9 cellular contexts compared by ENCODE assay signal in the genomic region with DNA sequence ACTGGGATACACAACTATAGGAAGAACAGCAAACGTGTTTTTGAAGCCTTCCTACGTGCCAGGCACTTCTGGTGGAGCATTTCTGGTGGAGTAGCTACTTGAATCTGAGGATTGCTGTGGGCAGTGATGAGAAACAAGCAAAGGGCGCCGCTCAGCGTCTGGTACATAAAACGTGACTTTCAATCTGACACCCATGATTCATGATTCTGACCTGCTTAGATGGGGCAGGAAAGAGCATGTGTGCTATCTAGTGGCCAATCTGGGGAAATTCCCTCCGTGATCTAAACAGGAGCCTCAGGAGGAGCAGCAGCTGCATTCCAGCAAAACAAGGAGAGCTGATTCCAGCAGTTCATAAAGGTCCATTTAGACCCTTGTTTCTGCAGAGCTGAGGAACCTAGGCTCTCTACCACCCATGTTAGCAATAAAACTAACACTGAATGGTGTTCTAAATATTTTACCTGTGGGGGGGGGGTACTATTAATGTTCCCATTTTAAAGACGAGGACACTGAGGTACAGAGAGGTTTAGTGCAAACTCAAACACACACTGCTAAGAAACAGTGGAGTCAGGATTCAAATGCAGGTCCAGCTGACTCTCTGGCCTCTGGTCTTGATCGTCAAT. TPM values are rescaled to one million over a fixed set of nuclear protein-coding genes. Genes with fewer than 3 reads are reported as not detected.
A peak's percentile ranks its signal among the peaks of the same experiment; 100 is the strongest.
DNase-seq lines count a peak whose midpoint lies in the region; ATAC-seq and TF ChIP-seq lines count a peak whose summit lies in the region.
"Had no signal": no experiment of that assay in that cellular context is flagged by ENCODE, and none has a peak within 500 bp of the region (broad histone marks: within the 10 kb centered on the region; RNA-seq: fewer than 3 reads in every experiment).

No MANE protein-coding gene starts in this region.

- in situ Hi-C loops in SK-MEL-5 (cut with HindIII; ENCODE audit: low pct_unique_long_range_greater_than_20kb, low sequenced_read_pairs) = no loop called here

- H3K9ac ChIP-seq in HCT116 (ENCODE audit: low read length) = no peak overlapping the region
- no peak overlapping the region for H3K9ac ChIP-seq in fibroblast of lung (ENCODE audit: insufficient read depth, low read length)
- no peak overlapping the region for H3K9ac ChIP-seq in neuronal stem cell (ENCODE audit: low read depth, low read length, poor library complexity)

- TF ChIP-seq POLR2A in HCT116 (IDR thresholded peaks at IDR 0.05; ENCODE audit: borderline replicate concordance, extremely low read depth, insufficient read depth, insufficient read length) = no peak

- TF ChIP-seq CTCF in HCT116 (IDR thresholded peaks at IDR 0.05 in 2 of 3, conservative IDR thresholded peaks at IDR 0.05 in 1 of 3; ENCODE audit: borderline replicate concordance in 1 of 3, insufficient read depth in 1 of 3, low read depth in 2 of 3, low read length in 2 of 3) (peak; percentile 54 to 95 (median 62)), fibroblast of lung (conservative IDR thresholded peaks at IDR 0.05 in 1 of 2, IDR thresholded peaks at IDR 0.05 in 1 of 2; ENCODE audit: low read depth in 1 of 2, low read length in 2 of 2) (no peak)

- no peak overlapping the region for H2BK15ac ChIP-seq in neuronal stem cell (ENCODE audit: low read length)

- POLR2A ChIA-PET in HCT116 (lab: Charles Lee) = no interaction called here

- peak; percentile 85 for TF ChIP-seq RAD21 in HCT116 (IDR thresholded peaks at IDR 0.05; ENCODE audit: low read depth)

- H3K4me2 ChIP-seq in HCT116 (ENCODE audit: low read length) (peak overlapping the region; percentile 26; the same call in 1 of the 2 replicates), fibroblast of lung (ENCODE audit: extremely low read depth, insufficient read depth, low read length) (no peak overlapping the region), neuronal stem cell (ENCODE audit: insufficient read depth, low read length, poor library complexity, severe bottlenecking) (no peak overlapping the region)

- peak overlapping the region; percentile 84 for H2AFZ ChIP-seq in HCT116 (ENCODE audit: low read depth, low read length, poor library complexity, severe bottlenecking)
- H2AFZ ChIP-seq in fibroblast of lung (ENCODE audit: low read length) = no peak overlapping the region
- H2AFZ ChIP-seq in neuronal stem cell (ENCODE audit: low read length) = peak overlapping the region; percentile 30

- no CpG with 5 or more reads among the region's 9 CpGs for WGBS in neuronal stem cell (ENCODE audit: extremely low coverage in 2 of 2, insufficient read length in 2 of 2, insufficient replicate concordance in 1 of 2), 2 donors

- no peaks in the 10 kb centered on the region for H3K79me1 ChIP-seq in neuronal stem cell (ENCODE audit: low read depth, low read length)

- no peaks in the 10 kb centered on the region for H3K36me3 ChIP-seq in HCT116 (ENCODE audit: control insufficient read depth in 1 of 2, insufficient read depth in 2 of 2, low read length in 2 of 2)
- H3K36me3 ChIP-seq in fibroblast of lung (ENCODE audit: control insufficient read depth, insufficient read depth, low read length) = no peaks in the 10 kb centered on the region
- H3K36me3 ChIP-seq in neuronal stem cell (replicated peaks in 1 of 2; ENCODE audit: control insufficient read depth in 2 of 2, insufficient read depth in 2 of 2, low read length in 2 of 2) = no peaks in the 10 kb centered on the region

- H3K4me1 ChIP-seq in HCT116 (ENCODE audit: control insufficient read depth in 1 of 2, insufficient read depth in 2 of 2, low read length in 2 of 2) (0 out of 4 replicates have a peak, but pooled peaks cover 0 to 3% of the 10 kb centered on the region in 2 experiments), fibroblast of lung (ENCODE audit: control insufficient read depth, extremely low read depth, insufficient read depth, low read length) (no peaks in the 10 kb centered on the region), neuronal stem cell (ENCODE audit: control insufficient read depth in 2 of 2, insufficient read depth in 1 of 2, low read depth in 1 of 2, low read length in 2 of 2) (peaks cover 0 to 13% of the 10 kb centered on the region in 2 donors)

- H3K27me3 ChIP-seq in HCT116 (ENCODE audit: insufficient read depth, low read length) (peaks cover 13% of the 10 kb centered on the region; the same call in 1 of the 2 replicates), fibroblast of lung (ENCODE audit: control insufficient read depth, insufficient read depth, low read length) (no peaks in the 10 kb centered on the region), neuronal stem cell (ENCODE audit: control insufficient read depth in 3 of 3, insufficient read depth in 3 of 3, low read depth in 1 of 3, low read length in 3 of 3) (peaks cover 0 to 3% (median 0%) of the 10 kb centered on the region in 3 experiments)

- no peak overlapping the region for H4K8ac ChIP-seq in neuronal stem cell (ENCODE audit: low read depth, low read length)

- no peak overlapping the region for H3K4ac ChIP-seq in neuronal stem cell (ENCODE audit: low read length)

- no peak overlapping the region for H2BK5ac ChIP-seq in neuronal stem cell (ENCODE audit: low read length)

- no peak overlapping the region for H3K18ac ChIP-seq in neuronal stem cell (ENCODE audit: low read length)

- H4K20me1 ChIP-seq in HCT116 (ENCODE audit: insufficient read depth) (no peaks in the 10 kb centered on the region), fibroblast of lung (ENCODE audit: control insufficient read depth, extremely low read depth, insufficient read depth, low read length) (no peaks in the 10 kb centered on the region)

- H3K14ac ChIP-seq in neuronal stem cell (ENCODE audit: low read length) = no peak overlapping the region

- no peak overlapping the region for H2BK120ac ChIP-seq in neuronal stem cell (ENCODE audit: low read depth, low read length)

- H3K23ac ChIP-seq in neuronal stem cell (ENCODE audit: low read depth, low read length, poor library complexity) = no peak overlapping the region

- no peaks in the 10 kb centered on the region for H3K9me2 ChIP-seq in HCT116 (ENCODE audit: insufficient read depth)

- H2BK12ac ChIP-seq in neuronal stem cell (ENCODE audit: low read length) = no peak overlapping the region

- H3K9me3 ChIP-seq in HCT116 (ENCODE audit: control insufficient read depth in 1 of 2, insufficient read depth in 1 of 2, low read depth in 1 of 2, low read length in 2 of 2) (no peaks in the 10 kb centered on the region), fibroblast of lung (ENCODE audit: control insufficient read depth, insufficient read depth, low read depth, low read length) (no peaks in the 10 kb centered on the region), neuronal stem cell (replicated peaks in 1 of 2; ENCODE audit: control insufficient read depth in 2 of 2, insufficient read depth in 1 of 2, low read depth in 1 of 2, low read length in 2 of 2) (no peaks in the 10 kb centered on the region)

- no peak overlapping the region for H3K4me3 ChIP-seq in HCT116 (replicated peaks in 1 of 2; ENCODE audit: low read depth in 1 of 2, low read length in 2 of 2)
- no peak overlapping the region for H3K4me3 ChIP-seq in fibroblast of lung (replicated peaks in 1 of 4; ENCODE audit: control extremely low read depth in 1 of 4, insufficient read depth in 1 of 4, low read depth in 3 of 4, low read length in 4 of 4)
- no peak overlapping the region for H3K4me3 ChIP-seq in neuronal stem cell (ENCODE audit: low read length in 2 of 2)

- no TSS peak for BruUV-seq in HCT116 (replicated peaks; lab: Mats Ljungman, UMichigan)

- H2AK5ac ChIP-seq in neuronal stem cell (ENCODE audit: low read depth, low read length) = no peak overlapping the region

- CTCF ChIA-PET in HCT116 (lab: Charles Lee) = interaction anchor here (0.9 to 1.2 kb wide), 7 partner anchors 14 to 1106 kb away, joined by 3 to 5 read pairs (median 4); no protein-coding TSS in a partner anchor

- RAD21 ChIA-PET in HCT116 (lab: Charles Lee; ENCODE audit: low non-redundant PET in 1 of 2, low total read pairs in 2 of 2, uncharacterized antibody in 2 of 2, unreplicated experiment in 2 of 2) = interaction anchor here in 1 of 2 experiments (1.0 kb wide), 1 partner anchor 62 kb away, joined by 3 read pairs; no protein-coding TSS in a partner anchor

- DNase-seq in activated CD4-positive, alpha-beta T cell treated with anti-CD3 and anti-CD28 coated beads for 48 hours = peak; percentile 40
- DNase-seq in activated CD4-positive, alpha-beta T cell treated with anti-CD3 and anti-CD28 coated beads for 4 hours = no peak
- DNase-seq in HCT116 (ENCODE audit: low read depth, low spot score) (peak; percentile 76), NCI-H1417 treated with DMSO at 0.1 percent for 48 hours (lab: John Stamatoyannopoulos, UW) (peak; percentile 91), SK-MEL-5 (ENCODE audit: low read depth, low spot score) (peak; percentile 90), fibroblast of lung (ENCODE audit: low read depth in 2 of 2) (peak; percentile 8 to 24), neuronal stem cell (ENCODE audit: low spot score) (peak; percentile 61), ureter (ENCODE audit: low spot score) (no peak)

- ATAC-seq in HCT116 = peak; percentile 88

- H4K91ac ChIP-seq in neuronal stem cell (ENCODE audit: low read depth, low read length, poor library complexity) = no peak overlapping the region

- no peak overlapping the region for H3K27ac ChIP-seq in HCT116 (ENCODE audit: low read depth, low read length)
- H3K27ac ChIP-seq in fibroblast of lung (ENCODE audit: insufficient read depth, low read length) = no peak overlapping the region
- no peak overlapping the region for H3K27ac ChIP-seq in neuronal stem cell (replicated peaks; ENCODE audit: low read length)

- intact Hi-C loops in HCT116 (cut with micrococcal nuclease) = loop anchor here (1.0 to 10.0 kb wide), 4 partner anchors 782 to 1464 kb away; no protein-coding TSS in a partner anchor

- no peaks in the 10 kb centered on the region for H3K79me2 ChIP-seq in HCT116 (ENCODE audit: insufficient read depth, low read length)
- H3K79me2 ChIP-seq in fibroblast of lung (ENCODE audit: control insufficient read depth, insufficient read depth, low read length) = no peaks in the 10 kb centered on the region

RNA-seq across cellular contexts. Expression of a gene that starts 37.8 kb away (rescaled TPM):
- 2.8 TPM for total RNA-seq in HCT116 (2021; ENCODE audit: unreplicated experiment)
- polyA plus RNA-seq in HCT116 (2012) = 0.44 and 0.59 TPM in 2 replicates
- total RNA-seq in SK-MEL-5 (2014; rRNA removed; shearing (Covaris generic)) = 0.58 TPM in 1 of 2 replicates, not detected in the other
- 0.32 and 1.5 TPM in 2 replicates for polyA plus RNA-seq in SK-MEL-5 (2015; cell fraction: cytosol; rRNA removed)
- 2.4 and 8.8 TPM in 2 replicates for polyA plus RNA-seq in SK-MEL-5 (2015; cell fraction: nucleus; rRNA removed)
- total RNA-seq in fibroblast of lung = not detected in 2 replicates
- not detected in 2 replicates for polyA plus RNA-seq in fibroblast of lung
- not detected in 2 replicates for polyA plus RNA-seq in fibroblast of lung (2012)
- not detected in 2 replicates for polyA minus RNA-seq in fibroblast of lung (ENCODE audit: low replicate concordance)
- polyA plus RNA-seq in neuronal stem cell (2013, experiment 1 of 2) = 0.11 TPM
- 0.06 TPM for polyA plus RNA-seq in neuronal stem cell (2013, experiment 2 of 2)
- total RNA-seq in ureter = 2.2 TPM
- polyA plus RNA-seq: AG04450 had no signal

Comparison
In these comparisons a context has a peak if more than half of its experiments do, and no peak if none do; other contexts are left out.
1. DNase-seq: peak in activated CD4-positive, alpha-beta T cell treated with anti-CD3 and anti-CD28 coated beads for 48 hours (single experiment), HCT116 (single experiment), NCI-H1417 treated with DMSO at 0.1 percent for 48 hours (single experiment), SK-MEL-5 (single experiment), fibroblast of lung (2 of 2) and neuronal stem cell (single experiment); none in activated CD4-positive, alpha-beta T cell treated with anti-CD3 and anti-CD28 coated beads for 4 hours (0 of 2) and ureter (single experiment).
2. CTCF ChIP-seq: peak in HCT116 (3 of 3); none in fibroblast of lung (0 of 2).